In the genomic region with DNA sequence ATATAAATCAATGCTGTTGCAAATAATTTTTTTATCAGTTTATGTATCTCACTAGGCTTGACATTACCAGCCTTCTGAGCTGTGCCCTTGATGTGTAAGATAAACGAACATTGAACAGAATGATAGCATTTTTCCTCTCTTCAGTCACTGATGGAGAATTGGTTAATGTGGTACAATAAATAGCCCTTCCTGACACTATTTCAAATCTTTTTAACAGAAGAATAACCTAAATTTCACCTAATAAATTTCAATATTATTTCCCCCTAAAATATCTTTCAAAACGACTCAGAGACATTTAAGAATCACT, we compare ENCODE assay signal across 10 cellular contexts. TPM values are rescaled to one million over a fixed set of nuclear protein-coding genes. Genes with fewer than 3 reads are reported as not detected.
A peak's percentile ranks its signal among the peaks of the same experiment; 100 is the strongest.
DNase-seq lines count a peak whose midpoint lies in the region; ATAC-seq and TF ChIP-seq lines count a peak whose summit lies in the region.
"Had no signal": no experiment of that assay in that cellular context is flagged by ENCODE, and none has a peak within 500 bp of the region (broad histone marks: within the 10 kb centered on the region; RNA-seq: fewer than 3 reads in every experiment).

No MANE protein-coding gene starts in this region.

- no peak for DNase-seq in left ventricle myocardium inferior
- DNase-seq in right cardiac atrium, result no peak
- no peak for DNase-seq in ascending aorta (ENCODE audit: low spot score in 2 of 2)
- no peak for DNase-seq in mesenchymal stem cell
- no peak for DNase-seq in activated CD4-positive, CD25-positive, alpha-beta regulatory T cell (lab: John Stamatoyannopoulos, UW)
- no peak for DNase-seq in colonic mucosa
- DNase-seq in stimulated activated CD8-positive, alpha-beta memory T cell treated with anti-CD3 and anti-CD28 coated beads, Interleukin-4, amount 100 ng/mL, for 48 hours, result no peak
- DNase-seq: activated CD8-positive, alpha-beta memory T cell treated with anti-CD3 and anti-CD28 coated beads, Interleukin-2, amount 10 ng/mL, durations not matched to agents 7 days and 5 days; NCI-H510A treated with DMSO at 0.1 percent for 48 hours had no signal

- H3K36me3 ChIP-seq in left ventricle myocardium inferior (no peaks in the 10 kb centered on the region), ascending aorta (no peaks in the 10 kb centered on the region), mesenchymal stem cell (ENCODE audit: control insufficient read depth in 1 of 2, insufficient read depth in 2 of 2, low read depth in 1 of 2, low read length in 2 of 2) (peaks cover 0 to 3% of the 10 kb centered on the region in 2 experiments), colonic mucosa (no peaks in the 10 kb centered on the region)

- H3K4me2 ChIP-seq in mesenchymal stem cell (ENCODE audit: low read length, poor library complexity, severe bottlenecking), result no peak overlapping the region

- no peak overlapping the region for H3K18ac ChIP-seq in mesenchymal stem cell (ENCODE audit: low read depth in 1 of 2, low read length in 2 of 2)

- no peak overlapping the region for H2BK15ac ChIP-seq in mesenchymal stem cell (ENCODE audit: low read depth, poor library complexity, severe bottlenecking)

- TF ChIP-seq CTCF in left ventricle myocardium inferior (IDR thresholded peaks at IDR 0.05; ENCODE audit: borderline replicate concordance), result no peak
- no peak for TF ChIP-seq CTCF in ascending aorta (IDR thresholded peaks at IDR 0.05)
- no peak for TF ChIP-seq CTCF in colonic mucosa (IDR thresholded peaks at IDR 0.05)

- H3K14ac ChIP-seq in mesenchymal stem cell (ENCODE audit: low read length in 2 of 2), result no peak overlapping the region

- peak overlapping the region; percentile 93 for H3K4me3 ChIP-seq in left ventricle myocardium inferior
- no peak overlapping the region for H3K4me3 ChIP-seq in right cardiac atrium (ENCODE audit: low read length)
- peak overlapping the region; percentile 81 to 91 for H3K4me3 ChIP-seq in ascending aorta
- H3K4me3 ChIP-seq in mesenchymal stem cell (ENCODE audit: insufficient read depth in 1 of 2, low read depth in 1 of 2, low read length in 2 of 2), result peak overlapping the region in 1 of 2 experiments; percentile 91
- no peak overlapping the region for H3K4me3 ChIP-seq in colonic mucosa

- no peak overlapping the region for H3K4ac ChIP-seq in mesenchymal stem cell (ENCODE audit: low read depth in 1 of 2, low read length in 2 of 2)

- H2BK12ac ChIP-seq in mesenchymal stem cell (ENCODE audit: low read length in 2 of 2), result no peak overlapping the region

- ATAC-seq in right cardiac atrium (no peak), GM21786 (IDR thresholded peaks at IDR 0.05; ENCODE audit: unreplicated experiment) (no peak)
- ATAC-seq: activated CD8-positive, alpha-beta memory T cell treated with anti-CD3 and anti-CD28 coated beads, Interleukin-2, amount 10 ng/mL, durations not matched to agents 7 days and 5 days had no signal

- no peak overlapping the region for H2BK5ac ChIP-seq in mesenchymal stem cell (ENCODE audit: low read depth, low read length, poor library complexity, severe bottlenecking)

- no peak overlapping the region for H3K23ac ChIP-seq in mesenchymal stem cell (ENCODE audit: low read length in 2 of 2)

- intact Hi-C loops in left ventricle myocardium inferior (cut with micrococcal nuclease), result no loop called here
- intact Hi-C loops in right cardiac atrium (cut with DNase I), result loop anchor here in 1 of 4 donors (10.0 kb wide), 1 partner anchor 166 kb away; no protein-coding TSS in a partner anchor
- intact Hi-C loops in ascending aorta (cut with DNase I), result loop anchor here (5.0 kb wide), 1 partner anchor 1569 kb away; the partner anchor contains the start of genes CEP290 and TMTC3
- intact Hi-C loops in colonic mucosa (cut with DNase I), result no loop called here

- no peak overlapping the region for H2AFZ ChIP-seq in mesenchymal stem cell (ENCODE audit: low read depth, low read length)

- no peak overlapping the region for H3K27ac ChIP-seq in left ventricle myocardium inferior (replicated peaks)
- H3K27ac ChIP-seq in right cardiac atrium (ENCODE audit: low read length), result no peak overlapping the region
- H3K27ac ChIP-seq in ascending aorta, result no peak overlapping the region
- no peak overlapping the region for H3K27ac ChIP-seq in mesenchymal stem cell (ENCODE audit: low read length, poor library complexity, severe bottlenecking)
- no peak overlapping the region for H3K27ac ChIP-seq in colonic mucosa

- H4K91ac ChIP-seq in mesenchymal stem cell (ENCODE audit: low read length), result no peak overlapping the region

- H3K9ac ChIP-seq in mesenchymal stem cell (ENCODE audit: low read length), result peak overlapping the region; percentile 99
- no peak overlapping the region for H3K9ac ChIP-seq in colonic mucosa (ENCODE audit: low read depth in 2 of 2, low read length in 2 of 2)

- 28% methylated on average over 2 of the region's 2 CpGs for WGBS in right cardiac atrium
- 40% methylated on average over 2 of the region's 2 CpGs for whole genome bisulfite sequencing in mesenchymal stem cell

- H4K8ac ChIP-seq in mesenchymal stem cell (ENCODE audit: low read length), result no peak overlapping the region

- H3K79me1 ChIP-seq in mesenchymal stem cell (replicated peaks; ENCODE audit: low read length, poor library complexity, severe bottlenecking), result peaks cover 3% of the 10 kb centered on the region

- peaks cover 30% of the 10 kb centered on the region for H3K4me1 ChIP-seq in left ventricle myocardium inferior
- no peaks in the 10 kb centered on the region for H3K4me1 ChIP-seq in right cardiac atrium (ENCODE audit: control insufficient read depth, insufficient read depth, low read length)
- H3K4me1 ChIP-seq in ascending aorta, result peaks cover 0 to 5% of the 10 kb centered on the region in 2 donors
- H3K4me1 ChIP-seq in mesenchymal stem cell (ENCODE audit: control insufficient read depth, insufficient read depth, low read depth, low read length), result peaks cover 1% of the 10 kb centered on the region
- peaks cover 4% of the 10 kb centered on the region for H3K4me1 ChIP-seq in colonic mucosa

- H3K27me3 ChIP-seq in left ventricle myocardium inferior (ENCODE audit: low read depth) (no peaks in the 10 kb centered on the region), right cardiac atrium (ENCODE audit: control insufficient read depth, insufficient read depth) (no peaks in the 10 kb centered on the region), ascending aorta (no peaks in the 10 kb centered on the region), mesenchymal stem cell (ENCODE audit: control insufficient read depth in 1 of 2, insufficient read depth in 1 of 2, low read length in 2 of 2) (no peaks in the 10 kb centered on the region), colonic mucosa (no peaks in the 10 kb centered on the region)

- H2BK120ac ChIP-seq in mesenchymal stem cell (ENCODE audit: low read depth, low read length), result no peak overlapping the region

- H3K9me3 ChIP-seq in left ventricle myocardium inferior (replicated peaks), result peaks cover 15% of the 10 kb centered on the region
- H3K9me3 ChIP-seq in right cardiac atrium (ENCODE audit: control insufficient read depth, low read length), result no peaks in the 10 kb centered on the region
- H3K9me3 ChIP-seq in ascending aorta, result no peaks in the 10 kb centered on the region
- H3K9me3 ChIP-seq in mesenchymal stem cell (ENCODE audit: control insufficient read depth, low read length), result peaks cover 8% of the 10 kb centered on the region
- H3K9me3 ChIP-seq in colonic mucosa, result no peaks in the 10 kb centered on the region

- no peak overlapping the region for H2AK5ac ChIP-seq in mesenchymal stem cell (ENCODE audit: low read length, severe bottlenecking)

RNA-seq across cellular contexts. Expression of gene ATP2B1, which starts 2.2 kb away (rescaled TPM):
- 10.7 TPM for total RNA-seq in left ventricle myocardium inferior
- 10 to 100 TPM; 13.0 to 19.0 (median 16.6) TPM for total RNA-seq in right cardiac atrium
- polyA plus RNA-seq in right cardiac atrium, result 6.1 TPM
- total RNA-seq in ascending aorta, result 5.1 TPM
- polyA plus RNA-seq in mesenchymal stem cell (2013, experiment 1 of 2), result 39.7 TPM
- 42.6 TPM for polyA plus RNA-seq in mesenchymal stem cell (2013, experiment 2 of 2)
- total RNA-seq in colonic mucosa, result 10 to 100 TPM; 46.9 to 59.8 TPM

Comparison
In these comparisons a context has a peak if more than half of its experiments do, and no peak if none do; other contexts are left out.
1. H3K4me3 ChIP-seq: peak in left ventricle myocardium inferior (single experiment) and ascending aorta (2 of 2); none in right cardiac atrium (single experiment) and colonic mucosa (single experiment).